19 cellular contexts compared by ENCODE assay signal in the genomic region with DNA sequence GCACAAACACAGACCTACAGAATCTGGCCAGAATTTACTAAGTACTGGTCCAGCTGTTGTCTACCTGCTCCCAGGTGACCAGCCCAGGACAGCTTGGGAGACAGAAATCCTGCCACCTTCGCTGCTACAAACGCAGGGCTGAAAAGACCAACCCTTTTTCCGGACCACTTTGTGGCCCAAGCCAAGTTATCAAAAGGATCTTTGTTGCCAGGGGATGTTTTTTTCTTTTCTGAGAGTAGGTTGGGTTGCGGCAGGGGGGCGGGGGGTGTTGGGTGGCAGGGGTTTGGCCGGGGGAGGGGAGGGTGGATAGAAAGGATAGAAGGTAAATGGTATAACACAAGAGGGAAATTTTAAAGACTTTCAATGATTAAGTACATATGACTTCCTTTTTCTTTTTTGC.
DNase-seq lines count a peak whose midpoint lies in the region; ATAC-seq and TF ChIP-seq lines count a peak whose summit lies in the region.
"Had no signal": no experiment of that assay in that cellular context is flagged by ENCODE, and none has a peak within 500 bp of the region (broad histone marks: within the 10 kb centered on the region; RNA-seq: fewer than 3 reads in every experiment).

No MANE protein-coding gene starts in this region.

- H3K79me2 ChIP-seq in H9 (ENCODE audit: insufficient read depth, low read length) (peaks cover 2% of the 10 kb centered on the region; the same call in 1 of the 2 replicates), mesendoderm (ENCODE audit: control insufficient read depth, insufficient read depth, low read length) (peaks cover 16% of the 10 kb centered on the region)

- no peak overlapping the region for H3K4me3 ChIP-seq in mesendoderm (ENCODE audit: low read length)
- H3K4me3 ChIP-seq: HAP-1 had no signal

- no peak for TF ChIP-seq CTCF in H9 (conservative IDR thresholded peaks at IDR 0.05)

- no peak overlapping the region for H3K18ac ChIP-seq in H9 (ENCODE audit: insufficient read length, low read depth, low read length)
- no peak overlapping the region for H3K18ac ChIP-seq in mesendoderm (ENCODE audit: low read length)

- H3K4me2 ChIP-seq in H9 (ENCODE audit: insufficient read depth, insufficient read length, low read length) (no peak overlapping the region), mesendoderm (ENCODE audit: low read length) (no peak overlapping the region)

- H2BK120ac ChIP-seq in H9 (ENCODE audit: low read depth, low read length, poor library complexity, severe bottlenecking) = no peak overlapping the region
- no peak overlapping the region for H2BK120ac ChIP-seq in mesendoderm (ENCODE audit: low read depth, low read length)

- H3K4me1 Mint-ChIP-seq in H9 = peaks cover 38 to 48% of the 10 kb centered on the region in 2 experiments

- no peaks in the 10 kb centered on the region for H4K20me1 ChIP-seq in H9 (ENCODE audit: control insufficient read depth, insufficient read depth, insufficient read length)

- no peak overlapping the region for H3K56ac ChIP-seq in H9 (ENCODE audit: insufficient read length, low read depth, low read length)
- no peak overlapping the region for H3K56ac ChIP-seq in mesendoderm (ENCODE audit: low read length)

- H3K9ac ChIP-seq in H9 (ENCODE audit: extremely low read depth, insufficient read length, low read length) = no peak overlapping the region
- H3K9ac ChIP-seq in mesendoderm (ENCODE audit: low read length) = no peak overlapping the region

- no peak overlapping the region for H2AFZ ChIP-seq in H9 (ENCODE audit: low read length)

- peaks cover 3 to 10% of the 10 kb centered on the region in 2 experiments; a peak in 4 of 5 replicates for H3K9me3 Mint-ChIP-seq in H9

- no peak overlapping the region for H2BK20ac ChIP-seq in H9 (ENCODE audit: low read depth, low read length, poor library complexity, severe bottlenecking)

- 0 out of 2 replicates have a peak overlapping the region, but pooled peaks have one; percentile 56 for H3K14ac ChIP-seq in H9 (ENCODE audit: insufficient read depth, low read length)

- no peaks in the 10 kb centered on the region for H3K36me3 ChIP-seq in mesendoderm (ENCODE audit: control insufficient read depth, insufficient read depth, low read length)
- H3K36me3 ChIP-seq: BE2C, HAP-1 had no signal

- no peak overlapping the region for H2BK15ac ChIP-seq in H9 (ENCODE audit: low read depth, low read length)
- H2BK15ac ChIP-seq in mesendoderm (replicated peaks; ENCODE audit: low read depth) = no peak overlapping the region

- no peak for ATAC-seq in HG03354 (IDR thresholded peaks at IDR 0.05; ENCODE audit: poor library complexity, severe bottlenecking, unreplicated experiment)
- no peak for ATAC-seq in HG02678 (IDR thresholded peaks at IDR 0.05; ENCODE audit: unreplicated experiment)
- ATAC-seq: Panc1 had no signal

- no peaks in the 10 kb centered on the region for H3K27me3 ChIP-seq in H9 (ENCODE audit: insufficient read depth, low read length)
- H3K27me3 ChIP-seq in mesendoderm (ENCODE audit: insufficient read depth, low read length, poor library complexity) = no peaks in the 10 kb centered on the region
- H3K27me3 ChIP-seq: BE2C had no signal

- H3K36me3 Mint-ChIP-seq in H9 (ENCODE audit: insufficient read depth in 1 of 3, low read depth in 3 of 3) = peaks cover 0 to 8% (median 6%) of the 10 kb centered on the region in 3 experiments; a peak in 4 of 7 replicates

- H4K5ac ChIP-seq in H9 (ENCODE audit: insufficient read length, low read depth, low read length) (no peak overlapping the region), mesendoderm (ENCODE audit: low read length) (no peak overlapping the region)

- DNase-seq in COLO829 (ENCODE audit: low spot score) (peak; percentile 45), H9 (no peak), ecto neural progenitor cell (ENCODE audit: low spot score) (peak; percentile 50), mesendoderm (peak; percentile 63), A172 (ENCODE audit: low spot score) (no peak)
- DNase-seq in activated CD8-positive, alpha-beta memory T cell treated with anti-CD3 and anti-CD28 coated beads for 24 hours = no peak
- DNase-seq: BE2C, EL, GF-D8, NCI-H1417, NCI-H187 treated with DMSO at 0.1 percent for 48 hours, NCI-H226, NCI-H510A treated with DMSO at 0.1 percent for 48 hours, NCI-H748 treated with DMSO at 0.1 percent for 48 hours, SIG-M5 had no signal

- H3K27ac ChIP-seq in H9 (ENCODE audit: insufficient read length, low read depth, low read length) = no peak overlapping the region
- H3K27ac ChIP-seq in mesendoderm (ENCODE audit: low read depth, low read length) = no peak overlapping the region

- H2AK5ac ChIP-seq in H9 (ENCODE audit: insufficient read length, low read length) (no peak overlapping the region), mesendoderm (ENCODE audit: low read length) (no peak overlapping the region)

- H2BK12ac ChIP-seq in H9 (ENCODE audit: insufficient read length, low read depth, low read length) = no peak overlapping the region

- H3K23ac ChIP-seq in H9 (ENCODE audit: insufficient read length, low read depth, low read length) (no peak overlapping the region), mesendoderm (ENCODE audit: low read length) (no peak overlapping the region)

- H3K4me1 ChIP-seq in H9 (ENCODE audit: insufficient read depth, low read length) = peaks cover 6% of the 10 kb centered on the region
- H3K4me1 ChIP-seq in mesendoderm (ENCODE audit: control insufficient read depth, low read depth, low read length) = no peaks in the 10 kb centered on the region
- H3K4me1 ChIP-seq: HAP-1 had no signal

- no peak overlapping the region for H4K8ac ChIP-seq in H9 (replicated peaks; ENCODE audit: insufficient read length, low read depth, low read length)
- no peak overlapping the region for H4K8ac ChIP-seq in mesendoderm (ENCODE audit: low read depth, low read length)

- no peak overlapping the region for H3K4ac ChIP-seq in H9 (ENCODE audit: low read depth, low read length)
- H3K4ac ChIP-seq in mesendoderm (ENCODE audit: low read depth, low read length) = no peak overlapping the region

- H3K27ac Mint-ChIP-seq in H9 = peak overlapping the region in 2 of 3 experiments; percentile 22 to 65; a peak in 2 of 7 replicates

- H3K79me1 ChIP-seq in H9 (ENCODE audit: insufficient read depth, low read depth, low read length, poor library complexity, severe bottlenecking) = no peaks in the 10 kb centered on the region
- H3K79me1 ChIP-seq in mesendoderm (ENCODE audit: low read length) = no peaks in the 10 kb centered on the region

- H2BK5ac ChIP-seq in H9 (ENCODE audit: insufficient read length, low read length) (no peak overlapping the region), mesendoderm (ENCODE audit: low read length) (no peak overlapping the region)

- no peak overlapping the region; a peak in 1 of 5 replicates for H3K4me3 Mint-ChIP-seq in H9

- H3K27me3 Mint-ChIP-seq in H9 (ENCODE audit: low read depth) = no peaks in the 10 kb centered on the region; the same call in 1 of the 2 replicates

- no CpG with 5 or more reads among the region's 6 CpGs for WGBS in H9 (ENCODE audit: extremely low coverage, insufficient read length, low lambda C conversion rate)
- no CpG with 5 or more reads among the region's 6 CpGs for WGBS in mesendoderm (ENCODE audit: extremely low coverage, insufficient coverage, low lambda C conversion rate)

- H3K23me2 ChIP-seq in H9 (ENCODE audit: insufficient read length, low read depth, low read length, poor library complexity, severe bottlenecking) = no peaks in the 10 kb centered on the region

- no peak overlapping the region for H3T11ph ChIP-seq in H9 (ENCODE audit: low read length)

- H4K91ac ChIP-seq in H9 (ENCODE audit: insufficient read length, low read depth, low read length) = no peak overlapping the region

- H3K9me3 ChIP-seq in H9 (ENCODE audit: control insufficient read depth, low read depth, low read length) = no peaks in the 10 kb centered on the region
- H3K9me3 ChIP-seq: BE2C, HAP-1 had no signal

Comparison
In these comparisons a context has a peak if more than half of its experiments do, and no peak if none do; other contexts are left out.
1. DNase-seq: peak in COLO829 (single experiment), ecto neural progenitor cell (single experiment) and mesendoderm (single experiment); none in H9 (single experiment), activated CD8-positive, alpha-beta memory T cell treated with anti-CD3 and anti-CD28 coated beads for 24 hours (single experiment) and A172 (single experiment).